ENCODE assay signal across 8 cellular contexts in the genomic region with DNA sequence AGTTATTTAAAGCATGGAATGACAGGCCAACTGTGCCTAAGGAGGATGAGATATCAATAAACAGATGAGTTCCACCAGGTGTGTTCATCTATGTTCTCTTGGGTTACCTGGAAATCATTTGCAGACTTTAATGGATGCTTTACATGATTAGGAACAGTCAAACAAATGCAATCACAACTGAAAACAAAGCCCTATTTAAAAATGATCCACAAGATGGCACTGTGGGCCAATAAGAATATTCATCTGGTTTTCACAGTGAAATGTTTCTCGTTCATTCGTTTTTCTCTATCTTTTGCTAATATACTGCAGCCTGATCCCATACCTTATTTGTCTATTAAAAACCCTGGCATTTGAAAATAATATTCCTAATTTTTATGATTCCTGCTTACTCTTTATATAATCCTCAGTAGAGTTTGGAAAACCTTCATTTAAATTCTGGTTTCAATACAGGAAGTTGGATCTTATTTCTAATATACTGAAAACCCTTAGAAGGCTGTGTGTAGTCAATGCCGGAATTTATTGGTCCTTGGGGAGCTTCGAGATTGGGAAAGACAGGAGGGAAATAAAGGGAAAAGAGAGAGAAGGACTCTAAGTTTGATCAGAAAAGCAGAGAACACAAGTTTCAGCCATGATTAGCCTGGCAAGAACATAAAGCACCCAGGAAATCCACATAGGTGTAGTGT.
DNase-seq lines count a peak whose midpoint lies in the region; ATAC-seq and TF ChIP-seq lines count a peak whose summit lies in the region.

No MANE protein-coding gene starts in this region.

- WGBS in lung, 2 donors = 4 to 5% methylated on average over 4 of the region's 4 CpGs

- H3K9me3 ChIP-seq in breast epithelium (no peaks in the 10 kb centered on the region), lung (ENCODE audit: control insufficient read depth in 2 of 2, insufficient read depth in 1 of 2, low read length in 1 of 2) (no peaks in the 10 kb centered on the region)

- H3K4me3 ChIP-seq in breast epithelium (no peak overlapping the region), lung (no peak overlapping the region)

- TF ChIP-seq POLR2A in breast epithelium (IDR thresholded peaks at IDR 0.05) = no peak

- intact Hi-C loops in breast epithelium (cut with DNase I; ENCODE audit: low total_unique reads) = loop anchor here (10.0 kb wide), 1 partner anchor 155 kb away; no protein-coding TSS in a partner anchor

- H3K27me3 ChIP-seq in breast epithelium (no peaks in the 10 kb centered on the region), lung (ENCODE audit: control insufficient read depth, insufficient read depth) (no peaks in the 10 kb centered on the region)

- H3K27ac ChIP-seq in breast epithelium (no peak overlapping the region), lung (ENCODE audit: low read depth in 1 of 2, low read length in 1 of 2) (no peak overlapping the region)

- no peaks in the 10 kb centered on the region for H3K36me3 ChIP-seq in breast epithelium
- no peaks in the 10 kb centered on the region for H3K36me3 ChIP-seq in lung (ENCODE audit: control insufficient read depth in 2 of 2, insufficient read depth in 2 of 2, low read length in 2 of 2)

- TF ChIP-seq CTCF in AG09319 (IDR thresholded peaks at IDR 0.05; ENCODE audit: low read depth, low read length) (peak; percentile 45), GM12873 (IDR thresholded peaks at IDR 0.05; ENCODE audit: insufficient read depth, low read depth, low read length, missing control alignments) (peak; percentile 54), breast epithelium (IDR thresholded peaks at IDR 0.05) (peak in 2 of 3 donors; percentile 44 to 55), lung (IDR thresholded peaks at IDR 0.05; ENCODE audit: control extremely low read depth, extremely low read depth) (peak; percentile 31)

- ATAC-seq in lung (ENCODE audit: insufficient read depth, low FRiP score) = no peak
- no peak for ATAC-seq in HG02870 (IDR thresholded peaks at IDR 0.05; ENCODE audit: unreplicated experiment)
- no peak for ATAC-seq in HG03280 (IDR thresholded peaks at IDR 0.05; ENCODE audit: unreplicated experiment)
- ATAC-seq in GM18498 (IDR thresholded peaks at IDR 0.05; ENCODE audit: unreplicated experiment) = no peak

- H3K4me1 ChIP-seq in breast epithelium (no peaks in the 10 kb centered on the region), lung (ENCODE audit: control insufficient read depth in 2 of 2, insufficient read depth in 2 of 2, low read length in 2 of 2) (no peaks in the 10 kb centered on the region)

- DNase-seq in AG09319 (ENCODE audit: extremely low read depth, low read depth) (no peak), NCI-H2227 (lab: John Stamatoyannopoulos, UW; ENCODE audit: unreplicated experiment) (peak; percentile 11), breast epithelium (ENCODE audit: low spot score in 2 of 2) (no peak), lung (ENCODE audit: low spot score) (no peak)
